Comparison of ENCODE assay signal across 14 cellular contexts in genomic region chr21:44916965-44917364, GRCh38. TPM values are rescaled to one million over a fixed set of nuclear protein-coding genes. Genes with fewer than 3 reads are reported as not detected.
DNase-seq lines count a peak whose midpoint lies in the region; ATAC-seq and FAIRE-seq lines count a peak whose summit lies in the region.
"Had no signal": no experiment of that assay in that cellular context is flagged by ENCODE, and none has a peak within 500 bp of the region (broad histone marks: within the 10 kb centered on the region; RNA-seq: fewer than 3 reads in every experiment).

No MANE protein-coding gene starts in this region.

- H3K27ac Mint-ChIP-seq in stimulated activated naive CD8-positive, alpha-beta T cell treated with anti-CD3 and anti-CD28 coated beads, Interleukin-15, Interleukin-2, amounts not matched to agents 100 ng/mL and 50 ng/mL, for 24 hours, result peak overlapping the region; percentile 51
- peak overlapping the region; percentile 93 for H3K27ac Mint-ChIP-seq in activated CD4-positive, alpha-beta memory T cell treated with anti-CD3 and anti-CD28 coated beads, Interleukin-2, amount 10 ng/mL, durations not matched to agents 7 days and 5 days

- H3K4me1 Mint-ChIP-seq in stimulated activated naive CD8-positive, alpha-beta T cell treated with anti-CD3 and anti-CD28 coated beads, Interleukin-15, Interleukin-2, amounts not matched to agents 100 ng/mL and 50 ng/mL, for 24 hours (ENCODE audit: low read depth), result peaks cover 80% of the 10 kb centered on the region
- peaks cover 72% of the 10 kb centered on the region for H3K4me1 Mint-ChIP-seq in activated CD4-positive, alpha-beta memory T cell treated with anti-CD3 and anti-CD28 coated beads, Interleukin-2, amount 10 ng/mL, durations not matched to agents 7 days and 5 days

- H3K9me3 Mint-ChIP-seq in stimulated activated naive CD8-positive, alpha-beta T cell treated with anti-CD3 and anti-CD28 coated beads, Interleukin-15, Interleukin-2, amounts not matched to agents 100 ng/mL and 50 ng/mL, for 24 hours, result no peaks in the 10 kb centered on the region
- no peaks in the 10 kb centered on the region for H3K9me3 Mint-ChIP-seq in activated CD4-positive, alpha-beta memory T cell treated with anti-CD3 and anti-CD28 coated beads, Interleukin-2, amount 10 ng/mL, durations not matched to agents 7 days and 5 days

- POLR2A ChIA-PET in activated CD4-positive, alpha-beta memory T cell treated with anti-CD3 and anti-CD28 coated beads, Interleukin-2, amount 10 ng/mL, durations not matched to agents 7 days and 5 days (lab: Charles Lee), result interaction anchor here (1.1 to 9.2 kb wide), 6 partner anchors 12 to 260 kb away, joined by 3 to 203 read pairs (median 5); partner anchors contain the start of genes KRTAP12-3 and PTTG1IP

- FAIRE-seq in urothelium cell line (lab: Jason Lieb, UNC), result no peak
- FAIRE-seq: GM18507 had no signal

- peak overlapping the region; percentile 100 for H3K4me3 Mint-ChIP-seq in stimulated activated naive CD8-positive, alpha-beta T cell treated with anti-CD3 and anti-CD28 coated beads, Interleukin-15, Interleukin-2, amounts not matched to agents 100 ng/mL and 50 ng/mL, for 24 hours
- H3K4me3 Mint-ChIP-seq in activated CD4-positive, alpha-beta memory T cell treated with anti-CD3 and anti-CD28 coated beads, Interleukin-2, amount 10 ng/mL, durations not matched to agents 7 days and 5 days, result peak overlapping the region; percentile 100

- H3K27me3 Mint-ChIP-seq in stimulated activated naive CD8-positive, alpha-beta T cell treated with anti-CD3 and anti-CD28 coated beads, Interleukin-15, Interleukin-2, amounts not matched to agents 100 ng/mL and 50 ng/mL, for 24 hours, result no peaks in the 10 kb centered on the region
- no peaks in the 10 kb centered on the region for H3K27me3 Mint-ChIP-seq in activated CD4-positive, alpha-beta memory T cell treated with anti-CD3 and anti-CD28 coated beads, Interleukin-2, amount 10 ng/mL, durations not matched to agents 7 days and 5 days

- no peak for ATAC-seq in stimulated activated naive CD8-positive, alpha-beta T cell treated with anti-CD3 and anti-CD28 coated beads, Interleukin-15, Interleukin-2, amounts not matched to agents 100 U/mL and 50 U/mL, for 24 hours
- ATAC-seq in esophagus mucosa, result peak; percentile 54
- ATAC-seq in GM19023 (IDR thresholded peaks at IDR 0.05; ENCODE audit: unreplicated experiment), result no peak
- ATAC-seq in GM19328 (IDR thresholded peaks at IDR 0.05; ENCODE audit: unreplicated experiment), result no peak
- no peak for ATAC-seq in GM21381 (IDR thresholded peaks at IDR 0.05; ENCODE audit: unreplicated experiment)

- no peak for DNase-seq in stimulated activated naive CD8-positive, alpha-beta T cell treated with anti-CD3 and anti-CD28 coated beads, Interleukin-15, Interleukin-2, amounts not matched to agents 100 U/mL and 50 U/mL, for 24 hours
- no peak for DNase-seq in activated CD4-positive, alpha-beta memory T cell treated with anti-CD3 and anti-CD28 coated beads, Interleukin-2, amount 10 ng/mL, durations not matched to agents 7 days and 5 days
- peak; percentile 21 for DNase-seq in urothelium cell line (ENCODE audit: low spot score)
- DNase-seq: activated gamma-delta T cell treated with Interleukin-2 at 50 U/mL for 16 hours, foreskin fibroblast, NCI-H69, SHP77, WERI-Rb-1 had no signal

- peaks cover 34% of the 10 kb centered on the region for H3K36me3 Mint-ChIP-seq in stimulated activated naive CD8-positive, alpha-beta T cell treated with anti-CD3 and anti-CD28 coated beads, Interleukin-15, Interleukin-2, amounts not matched to agents 100 ng/mL and 50 ng/mL, for 24 hours (ENCODE audit: low read depth)
- peaks cover 68% of the 10 kb centered on the region for H3K36me3 Mint-ChIP-seq in activated CD4-positive, alpha-beta memory T cell treated with anti-CD3 and anti-CD28 coated beads, Interleukin-2, amount 10 ng/mL, durations not matched to agents 7 days and 5 days (ENCODE audit: low read depth)

- CTCF ChIA-PET in activated CD4-positive, alpha-beta memory T cell treated with anti-CD3 and anti-CD28 coated beads, Interleukin-2, amount 10 ng/mL, durations not matched to agents 7 days and 5 days (lab: Charles Lee), result interaction anchor here (0.9 to 1.8 kb wide), 4 partner anchors 10 to 222 kb away, joined by 3 to 7 read pairs (median 4); no protein-coding TSS in a partner anchor

RNA-seq across cellular contexts. Expression of gene ITGB2, which starts 3.7 kb away (rescaled TPM):
- 100 to 1,000 TPM; 631 to 642 TPM for total RNA-seq in activated CD4-positive, alpha-beta memory T cell treated with anti-CD3 and anti-CD28 coated beads, Interleukin-2, amount 10 ng/mL, durations not matched to agents 7 days and 5 days
- total RNA-seq in esophagus mucosa, result 7.1 TPM

RNA-seq across cellular contexts. Expression of gene SLX9, which starts 22.9 kb away (rescaled TPM):
- 10 to 100 TPM; 42.4 to 47.0 TPM for total RNA-seq in activated CD4-positive, alpha-beta memory T cell treated with anti-CD3 and anti-CD28 coated beads, Interleukin-2, amount 10 ng/mL, durations not matched to agents 7 days and 5 days
- total RNA-seq in esophagus mucosa, result 27.2 TPM

RNA-seq across cellular contexts. Expression of gene PTTG1IP, which starts 43.5 kb away (rescaled TPM):
- total RNA-seq in activated CD4-positive, alpha-beta memory T cell treated with anti-CD3 and anti-CD28 coated beads, Interleukin-2, amount 10 ng/mL, durations not matched to agents 7 days and 5 days, result 10 to 100 TPM; 80.3 to 82.6 TPM
- 67.1 TPM for total RNA-seq in esophagus mucosa

Comparison
In these comparisons a context has a peak if more than half of its experiments do, and no peak if none do; other contexts are left out.
1. RNA of gene ITGB2, which starts 3.7 kb away (total RNA-seq): 631 to 642 TPM in activated CD4-positive, alpha-beta memory T cell treated with anti-CD3 and anti-CD28 coated beads, Interleukin-2, amount 10 ng/mL, durations not matched to agents 7 days and 5 days; 7.1 TPM in esophagus mucosa (single experiment); every median in the first group is over 10 times any median in the second.